ENCODE assay signal across 12 cellular contexts in the genomic region with DNA sequence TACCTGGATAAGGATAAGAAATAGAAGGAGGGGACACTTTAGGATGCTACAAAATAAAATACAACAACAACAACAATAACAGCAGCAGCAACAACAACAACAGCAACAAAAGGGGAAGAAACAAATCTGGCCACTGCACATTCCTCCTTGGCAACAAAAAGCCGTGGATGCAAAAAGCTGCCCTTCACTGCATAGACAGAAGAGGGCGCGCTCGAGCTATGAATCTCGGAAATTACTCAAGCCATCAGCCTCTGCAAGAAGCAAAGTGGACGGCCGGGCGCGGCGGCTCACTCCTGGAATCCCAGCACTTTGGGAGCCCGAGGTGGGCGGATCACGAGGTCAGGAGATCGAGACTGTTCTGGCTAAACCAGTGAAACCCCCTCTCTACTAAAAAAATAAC. TPM values are rescaled to one million over a fixed set of nuclear protein-coding genes. Genes with fewer than 3 reads are reported as not detected.
DNase-seq lines count a peak whose midpoint lies in the region; ATAC-seq and TF ChIP-seq lines count a peak whose summit lies in the region.
"Not testable (repeated sequence)": the region's sequence is repeated elsewhere in the genome, so short reads cannot be mapped to it uniquely, and the experiment has no call there.
"Had no signal": no experiment of that assay in that cellular context is flagged by ENCODE, and none has a peak within 500 bp of the region (broad histone marks: within the 10 kb centered on the region; RNA-seq: fewer than 3 reads in every experiment).

No MANE protein-coding gene starts in this region.

- H3K9me2 ChIP-seq in hepatocyte (replicated peaks; ENCODE audit: insufficient read depth) = not testable (repeated sequence)

- not testable (repeated sequence) for H3K4me1 ChIP-seq in DND-41 (ENCODE audit: insufficient read depth, low read length); ascending aorta; hepatocyte (ENCODE audit: insufficient read depth); testis

- not testable (repeated sequence) for H3K36me3 ChIP-seq in DND-41 (ENCODE audit: insufficient read depth, low read length); ascending aorta; hepatocyte (replicated peaks; ENCODE audit: insufficient read depth, low read depth); testis (ENCODE audit: low read depth, missing control alignments)

- not testable (repeated sequence) for H3K27me3 ChIP-seq in DND-41 (ENCODE audit: insufficient read depth, low read length, poor library complexity); ascending aorta; hepatocyte; testis

- H3K9me3 Mint-ChIP-seq in osteocyte (ENCODE audit: unreplicated experiment) = not testable (repeated sequence)

- DNase-seq in DND-41 (peak; percentile 81), T-helper 9 cell (peak; percentile 48), ascending aorta (ENCODE audit: low spot score in 2 of 2) (peak; percentile 63 to 95), osteocyte (ENCODE audit: extremely low spot score, unreplicated experiment) (peak; percentile 94), testis (peak; percentile 91)
- peak; percentile 84 for DNase-seq in activated CD8-positive, alpha-beta memory T cell treated with anti-CD3 and anti-CD28 coated beads, Interleukin-2, amount 50 U/mL, for 48 hours
- DNase-seq in hepatocyte (ENCODE audit: low spot score) = not testable (repeated sequence)
- peak; percentile 52 to 65 for DNase-seq in stimulated activated CD4-positive, alpha-beta T cell treated with anti-CD3 and anti-CD28 coated beads, Interleukin-4, amount 100 ng/mL, for 4 hours

- not testable (repeated sequence) for H3K9me3 ChIP-seq in DND-41 (ENCODE audit: insufficient read depth, low read length, severe bottlenecking); ascending aorta; hepatocyte (ENCODE audit: low read depth); testis

- H3K27ac ChIP-seq in DND-41 (ENCODE audit: low read length); ascending aorta; hepatocyte; testis: not testable (repeated sequence)

- not testable (repeated sequence) for ATAC-seq in DND-41 (ENCODE audit: insufficient read depth, low read depth)

- H3K36me3 Mint-ChIP-seq in osteocyte (ENCODE audit: unreplicated experiment) = not testable (repeated sequence)

- WGBS in hepatocyte (ENCODE audit: low lambda C conversion rate, missing lambda C conversion rate) = 6% methylated on average over 9 of the region's 14 CpGs
- whole genome bisulfite sequencing in testis, 2 donors = 0% methylated on average over 5 of the region's 14 CpGs; no CpG with 5 or more reads in 1 of the 2 donors

- intact Hi-C loops in ascending aorta (cut with DNase I); testis (cut with DNase I; ENCODE audit: low total_unique reads): not testable (repeated sequence)

- not testable (repeated sequence) for H3K27me3 Mint-ChIP-seq in osteocyte (ENCODE audit: unreplicated experiment)

- not testable (repeated sequence) for H4K20me1 ChIP-seq in DND-41 (ENCODE audit: insufficient read depth, low read length); hepatocyte (ENCODE audit: insufficient read depth, poor library complexity, severe bottlenecking)

- H3K9ac ChIP-seq in DND-41 (ENCODE audit: low read depth, low read length) = not testable (repeated sequence)

- H3K27ac Mint-ChIP-seq in osteocyte (ENCODE audit: unreplicated experiment) = not testable (repeated sequence)

- not testable (repeated sequence) for H3K79me2 ChIP-seq in DND-41 (ENCODE audit: insufficient read depth, low read length); hepatocyte

- not testable (repeated sequence) for TF ChIP-seq CTCF in DND-41 (IDR thresholded peaks at IDR 0.05; ENCODE audit: borderline replicate concordance, extremely low read depth, low read length, poor library complexity, severe bottlenecking)
- TF ChIP-seq CTCF in ascending aorta (IDR thresholded peaks at IDR 0.05) (peak in 2 of 3 experiments; percentile 49 to 71), hepatocyte (IDR thresholded peaks at IDR 0.05; ENCODE audit: poor library complexity) (peak; percentile 66), osteocyte (IDR thresholded peaks at IDR 0.05) (peak; percentile 56), testis (IDR thresholded peaks at IDR 0.05) (peak in 1 of 3 experiments; percentile 56)

- TF ChIP-seq POLR2A in testis (IDR thresholded peaks at IDR 0.05) = not testable (repeated sequence)

- H3K4me1 Mint-ChIP-seq in osteocyte (ENCODE audit: unreplicated experiment) = not testable (repeated sequence)

- not testable (repeated sequence) for H2AFZ ChIP-seq in DND-41 (ENCODE audit: low read depth, low read length); hepatocyte

- not testable (repeated sequence) for H3K4me2 ChIP-seq in DND-41 (ENCODE audit: insufficient read depth, low read length); hepatocyte

- not testable (repeated sequence) for H3K4me3 ChIP-seq in DND-41 (ENCODE audit: low read depth in 1 of 2, low read length in 2 of 2); ascending aorta; hepatocyte; testis

- not testable (repeated sequence) for H3K4me3 Mint-ChIP-seq in osteocyte (ENCODE audit: unreplicated experiment)

RNA-seq across cellular contexts. Expression of gene SULT2A1, which starts 23.2 kb away (rescaled TPM):
- total RNA-seq in ascending aorta (2.1 TPM), hepatocyte (188 and 193 TPM in 2 replicates), osteocyte (not detected in 2 replicates), testis (1 to 10 TPM in 1 of 2 donors, under 1 TPM in 1; 0.24 to 1.2 TPM)
- polyA plus RNA-seq in hepatocyte (75.7 and 120 TPM in 2 replicates), testis (ENCODE audit: insufficient read depth, low read depth, low replicate concordance) (2.3 TPM)
- total RNA-seq: dermis blood vessel endothelial cell, foreskin keratinocyte, kidney epithelial cell had no signal
- polyA plus RNA-seq: foreskin keratinocyte had no signal

RNA-seq across cellular contexts. Expression of gene TPRX2, which starts 50.3 kb away (rescaled TPM):
- total RNA-seq in ascending aorta (not detected), hepatocyte (not detected in 2 replicates), osteocyte (not detected in 2 replicates), testis (under 1 TPM; 0.37 to 0.63 TPM)
- polyA plus RNA-seq in hepatocyte (not detected in 2 replicates), testis (ENCODE audit: insufficient read depth, low read depth, low replicate concordance) (0.53 TPM)
- total RNA-seq: dermis blood vessel endothelial cell, foreskin keratinocyte, kidney epithelial cell, vagina had no signal
- polyA plus RNA-seq: foreskin keratinocyte had no signal

Comparison
In these comparisons a context has a peak if more than half of its experiments do, and no peak if none do; other contexts are left out.
1. RNA of gene SULT2A1, which starts 23.2 kb away (total RNA-seq): 188 to 193 TPM in hepatocyte; 2.1 TPM in ascending aorta (single experiment), 0.24 to 1.2 TPM in testis and not detected in osteocyte; every median in the first group is over 10 times any median in the second.